In genomic region chr5:140244525-140245025, GRCh38 we compare ENCODE assay signal across 8 cellular contexts. TPM values are rescaled to one million over a fixed set of nuclear protein-coding genes. Genes with fewer than 3 reads are reported as not detected.
DNase-seq lines count a peak whose midpoint lies in the region; ATAC-seq, FAIRE-seq and TF ChIP-seq lines count a peak whose summit lies in the region.

No MANE protein-coding gene starts in this region.

- H3K36me3 Mint-ChIP-seq in neural progenitor cell, result peaks cover 4% of the 10 kb centered on the region

- no peak overlapping the region for H3K4me3 Mint-ChIP-seq in neural progenitor cell

- H2AK9ac ChIP-seq in IMR-90 (replicated peaks; ENCODE audit: low read depth, low read length, poor library complexity), result peak overlapping the region; percentile 90

- H3K4ac ChIP-seq in IMR-90 (ENCODE audit: low read depth, low read length), result peak overlapping the region; percentile 53; the same call in 1 of the 2 replicates

- dilution Hi-C loops in IMR-90 (cut with HindIII; ENCODE audit: low sequenced_read_pairs, unreplicated experiment), result no loop called here

- H3K18ac ChIP-seq in IMR-90 (ENCODE audit: low read depth, low read length), result no peak overlapping the region

- DNase-seq in BE2C (peak; percentile 95), IMR-90 (peak; percentile 90), RCC 7860 (ENCODE audit: low spot score) (peak; percentile 76), activated T-helper 1 cell treated with Interleukin-2 at 50 U/mL for 16 hours (ENCODE audit: low read depth) (peak; percentile 68), fibroblast of lung (ENCODE audit: low read depth in 2 of 2) (peak; percentile 86 to 89), neural progenitor cell (ENCODE audit: low spot score) (peak; percentile 94)
- peak; percentile 73 for DNase-seq in stimulated activated naive CD4-positive, alpha-beta T cell treated with Interleukin-2 at 50 U/mL for 16 hours (lab: John Stamatoyannopoulos, UW)

- no peak overlapping the region for H4K91ac ChIP-seq in IMR-90 (ENCODE audit: insufficient read depth, low read depth, low read length)

- TF ChIP-seq RAD21 in IMR-90 (IDR thresholded peaks at IDR 0.05; ENCODE audit: low read length), result peak; percentile 97

- H3K56ac ChIP-seq in IMR-90 (ENCODE audit: extremely low read depth, insufficient read depth, low read length), result no peak overlapping the region

- H3K4me1 Mint-ChIP-seq in neural progenitor cell, result peaks cover 29% of the 10 kb centered on the region

- H2BK20ac ChIP-seq in IMR-90 (ENCODE audit: low read depth, low read length), result no peak overlapping the region

- H3K27ac ChIP-seq in IMR-90 (ENCODE audit: insufficient read depth, low read length) (no peak overlapping the region), fibroblast of lung (ENCODE audit: insufficient read depth, low read length) (peak overlapping the region; percentile 31), neural progenitor cell (no peak overlapping the region)

- peak overlapping the region in 1 of 2 experiments; percentile 33; a peak in 1 of 4 replicates for H4K8ac ChIP-seq in IMR-90 (ENCODE audit: low read depth in 2 of 2, low read length in 2 of 2)

- intact Hi-C loops in IMR-90 (cut with micrococcal nuclease), result loop anchor here (1.0 to 10.0 kb wide), 8 partner anchors 67 to 480 kb away; partner anchors contain the start of genes CD14, CYSTM1, HARS1 and HARS2

- no peaks in the 10 kb centered on the region for H3K9me3 Mint-ChIP-seq in neural progenitor cell

- H3K27ac Mint-ChIP-seq in neural progenitor cell, result no peak overlapping the region

- H3K4me3 ChIP-seq in BE2C (ENCODE audit: low read depth, low read length) (no peak overlapping the region), IMR-90 (ENCODE audit: insufficient read depth, low read depth, low read length) (no peak overlapping the region), fibroblast of lung (replicated peaks in 1 of 4; ENCODE audit: control extremely low read depth in 1 of 4, insufficient read depth in 1 of 4, low read depth in 3 of 4, low read length in 4 of 4) (no peak overlapping the region), neural progenitor cell (no peak overlapping the region)

- peak overlapping the region; percentile 5; the same call in 1 of the 2 replicates for H3K4me2 ChIP-seq in IMR-90 (ENCODE audit: low read depth, low read length)
- H3K4me2 ChIP-seq in fibroblast of lung (ENCODE audit: extremely low read depth, insufficient read depth, low read length), result peak overlapping the region; percentile 81
- no peak overlapping the region for H3K4me2 ChIP-seq in neural progenitor cell

- no peak overlapping the region for H4K5ac ChIP-seq in IMR-90 (ENCODE audit: low read depth, low read length)

- peaks cover 7% of the 10 kb centered on the region for H3K9me1 ChIP-seq in IMR-90 (ENCODE audit: insufficient read depth, low read length)

- peaks cover 4% of the 10 kb centered on the region for H3K27me3 Mint-ChIP-seq in neural progenitor cell (ENCODE audit: insufficient read depth, low read depth)

- in situ Hi-C loops in IMR-90 (cut with MboI; ENCODE audit: low sequenced_read_pairs), result loop anchor here (5.0 kb wide), 1 partner anchor 108 kb away; no protein-coding TSS in a partner anchor

- peak; percentile 82 for TF ChIP-seq CTCF in BE2C (IDR thresholded peaks at IDR 0.05; ENCODE audit: low read depth, low read length)
- TF ChIP-seq CTCF in IMR-90 (conservative IDR thresholded peaks at IDR 0.05; ENCODE audit: low read depth, low read length), result peak; percentile 97
- peak; percentile 70 to 80 for TF ChIP-seq CTCF in fibroblast of lung (conservative IDR thresholded peaks at IDR 0.05 in 1 of 2, IDR thresholded peaks at IDR 0.05 in 1 of 2; ENCODE audit: low read depth in 1 of 2, low read length in 2 of 2)
- peak; percentile 92 for TF ChIP-seq CTCF in neural progenitor cell (IDR thresholded peaks at IDR 0.05)

- CTCF ChIA-PET in IMR-90 (lab: Yijun Ruan, JAX), result interaction anchor here (0.6 to 8.7 kb wide), 25 partner anchors 8 to 403 kb away, joined by 3 to 233 read pairs (median 4); partner anchors contain the start of genes HBEGF, NDUFA2, PFDN1 and SLC4A9

- peaks cover 15% of the 10 kb centered on the region for H3K4me1 ChIP-seq in BE2C
- H3K4me1 ChIP-seq in IMR-90 (ENCODE audit: control insufficient read depth, insufficient read depth, low read length), result peaks cover 31% of the 10 kb centered on the region
- H3K4me1 ChIP-seq in fibroblast of lung (ENCODE audit: control insufficient read depth, extremely low read depth, insufficient read depth, low read length), result peaks cover 35% of the 10 kb centered on the region
- H3K4me1 ChIP-seq in neural progenitor cell, result peaks cover 14% of the 10 kb centered on the region

- H2BK120ac ChIP-seq in IMR-90 (ENCODE audit: low read depth, low read length), result peak overlapping the region; percentile 14; the same call in 1 of the 2 replicates

- peak overlapping the region; percentile 14 for H2BK5ac ChIP-seq in IMR-90 (ENCODE audit: low read depth, low read length, poor library complexity, severe bottlenecking)

- peaks cover 19 to 67% of the 10 kb centered on the region in 2 experiments for H3K79me1 ChIP-seq in IMR-90 (ENCODE audit: low read depth in 1 of 2, low read length in 2 of 2)

- peak; percentile 50; the same call in 1 of the 2 replicates for TF ChIP-seq POLR2A in IMR-90 (IDR thresholded peaks at IDR 0.05; ENCODE audit: low read depth, low read length)

- no peak overlapping the region; the same call in 1 of the 2 replicates for H3K14ac ChIP-seq in IMR-90 (replicated peaks; ENCODE audit: low read depth, low read length)

- H3K9me3 ChIP-seq in BE2C, result no peaks in the 10 kb centered on the region
- no peaks in the 10 kb centered on the region for H3K9me3 ChIP-seq in IMR-90 (ENCODE audit: control insufficient read depth, insufficient read depth, low read length)
- H3K9me3 ChIP-seq in fibroblast of lung (ENCODE audit: control insufficient read depth, insufficient read depth, low read depth, low read length), result no peaks in the 10 kb centered on the region
- no peaks in the 10 kb centered on the region for H3K9me3 ChIP-seq in neural progenitor cell (ENCODE audit: low read depth)

- ATAC-seq in GM19351 (IDR thresholded peaks at IDR 0.05; ENCODE audit: unreplicated experiment) (peak; percentile 79), IMR-90 (ENCODE audit: low read depth) (peak; percentile 61)

- H3K36me3 ChIP-seq in BE2C, result peaks cover 14% of the 10 kb centered on the region
- peaks cover 2% of the 10 kb centered on the region; the same call in 1 of the 2 replicates for H3K36me3 ChIP-seq in IMR-90 (ENCODE audit: control insufficient read depth, insufficient read depth, low read length)
- H3K36me3 ChIP-seq in fibroblast of lung (ENCODE audit: control insufficient read depth, insufficient read depth, low read length), result no peaks in the 10 kb centered on the region
- H3K36me3 ChIP-seq in neural progenitor cell, result no peaks in the 10 kb centered on the region

- peak overlapping the region; percentile 49; the same call in 1 of the 2 replicates for H3K23ac ChIP-seq in IMR-90 (ENCODE audit: low read depth, low read length)

- H3K27me3 ChIP-seq in BE2C (no peaks in the 10 kb centered on the region), IMR-90 (ENCODE audit: control insufficient read depth, insufficient read depth, low read length) (no peaks in the 10 kb centered on the region), fibroblast of lung (ENCODE audit: control insufficient read depth, insufficient read depth, low read length) (no peaks in the 10 kb centered on the region), neural progenitor cell (no peaks in the 10 kb centered on the region)

- H3K79me2 ChIP-seq in fibroblast of lung (ENCODE audit: control insufficient read depth, insufficient read depth, low read length) (peaks cover 4% of the 10 kb centered on the region), neural progenitor cell (ENCODE audit: low read depth) (no peaks in the 10 kb centered on the region)

- H2BK15ac ChIP-seq in IMR-90 (ENCODE audit: low read depth, low read length), result 0 out of 3 replicates have a peak overlapping the region, but pooled peaks have one; percentile 45

- BruUV-seq in IMR-90 (replicated peaks; lab: Mats Ljungman, UMichigan), result no TSS peak

- peaks cover 24% of the 10 kb centered on the region for H4K20me1 ChIP-seq in IMR-90 (ENCODE audit: insufficient read depth, low read length)
- no peaks in the 10 kb centered on the region for H4K20me1 ChIP-seq in fibroblast of lung (ENCODE audit: control insufficient read depth, extremely low read depth, insufficient read depth, low read length)
- peaks cover 24% of the 10 kb centered on the region for H4K20me1 ChIP-seq in neural progenitor cell (ENCODE audit: low read depth)

- H3K9ac ChIP-seq in IMR-90 (ENCODE audit: low read depth, low read length) (peak overlapping the region; percentile 12; the same call in 1 of the 2 replicates), fibroblast of lung (ENCODE audit: insufficient read depth, low read length) (no peak overlapping the region), neural progenitor cell (no peak overlapping the region)

- H3F3A ChIP-seq in neural progenitor cell (ENCODE audit: low read depth), result peaks cover 21% of the 10 kb centered on the region

- POLR2A ChIA-PET in IMR-90 (lab: Charles Lee; ENCODE audit: unreplicated experiment), result interaction anchor here (0.6 to 0.9 kb wide), 2 partner anchors 93 to 102 kb away, joined by 3 to 7 read pairs; partner anchors contain the start of gene HBEGF

- H2AFZ ChIP-seq in IMR-90 (replicated peaks; ENCODE audit: low read length, poor library complexity), result peak overlapping the region; percentile 61
- H2AFZ ChIP-seq in fibroblast of lung (ENCODE audit: low read length), result no peak overlapping the region
- H2AFZ ChIP-seq in neural progenitor cell (replicated peaks), result no peak overlapping the region

- peak overlapping the region; percentile 71 for H2AK5ac ChIP-seq in IMR-90 (ENCODE audit: low read depth, low read length)

- WGBS in IMR-90 (ENCODE audit: extremely low coverage in 2 of 2, insufficient read length in 1 of 2), 2 experiments, result 0% methylated on average over 1 of the region's 14 CpGs; no CpG with 5 or more reads in 1 of the 2 experiments

- FAIRE-seq in RCC 7860 (lab: Jason Lieb, UNC), result no peak

TF ChIP-seq in IMR-90, 13 proteins besides CTCF, POLR2A, EP300 and RAD21 (continues in another document):
- no peak for TF ChIP-seq RCOR1 (IDR thresholded peaks at IDR 0.05; ENCODE audit: insufficient replicate concordance, low read length)
- TF ChIP-seq RFX5 (IDR thresholded peaks at IDR 0.05; ENCODE audit: low read depth, low read length), result no peak
- no peak for TF ChIP-seq FOS (IDR thresholded peaks at IDR 0.05; ENCODE audit: low read depth, low read length)

RNA-seq across cellular contexts. Expression of gene PFDN1, which starts 58.3 kb away (rescaled TPM):
- polyA plus RNA-seq in BE2C (2012; ENCODE audit: insufficient read depth, insufficient read length, low read depth), result 99.7 TPM
- total RNA-seq in IMR-90 (2012; rRNA removed) (92.8 and 98.8 TPM in 2 replicates), fibroblast of lung (34.4 and 35.5 TPM in 2 replicates), neural progenitor cell (ENCODE audit: low replicate concordance) (79.8 and 84.3 TPM in 2 replicates)
- polyA plus RNA-seq in IMR-90 (2012; rRNA removed) (134 and 140 TPM in 2 replicates), fibroblast of lung (125 and 140 TPM in 2 replicates)
- polyA plus RNA-seq in IMR-90 (2012; cell fraction: cytosol; rRNA removed), result 85.4 and 108 TPM in 2 replicates
- polyA plus RNA-seq in IMR-90 (2012; cell fraction: nucleus; rRNA removed; ENCODE audit: low replicate concordance), result 39.7 and 45.7 TPM in 2 replicates
- polyA plus RNA-seq in fibroblast of lung (2012), result 96.9 and 99.0 TPM in 2 replicates
- 62.6 and 168 TPM in 2 replicates for polyA minus RNA-seq in fibroblast of lung (ENCODE audit: low replicate concordance)
